In the genomic region with DNA sequence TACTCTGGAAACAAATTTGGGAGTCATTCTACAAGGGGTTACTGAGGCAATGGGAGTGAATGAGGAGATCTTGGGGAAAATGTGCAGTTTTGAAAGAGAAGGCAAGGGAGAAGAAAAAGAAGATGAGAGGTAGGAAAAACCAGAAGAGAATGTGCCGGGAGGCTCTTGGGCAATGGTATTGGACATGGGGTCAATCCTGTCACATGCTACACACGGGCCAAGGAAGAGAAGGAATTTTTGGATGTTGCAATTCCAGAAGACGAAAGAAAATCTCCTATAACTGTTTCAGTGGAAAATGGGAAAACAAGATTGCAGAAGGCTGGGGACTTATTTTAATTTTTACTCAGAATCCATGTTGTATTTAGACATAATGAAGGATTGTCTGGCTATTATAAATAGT, we compare ENCODE assay signal across 24 cellular contexts.
"Had no signal": no experiment of that assay in that cellular context is flagged by ENCODE, and none has a peak within 500 bp of the region (broad histone marks: within the 10 kb centered on the region; RNA-seq: fewer than 3 reads in every experiment).

No MANE protein-coding gene starts in this region.

- DNase-seq: colonic mucosa; cortex of kidney; effector CD8-positive, alpha-beta T cell; effector memory CD8-positive, alpha-beta T cell; endodermal cell; erythroblast; esophagus squamous epithelium; foreskin fibroblast; foreskin melanocyte; gastrocnemius medialis; glutamatergic neuron; head of caudate nucleus; heart right ventricle; hippocampal formation; left cardiac atrium; left lung; left ventricle myocardium superior; lower lobe of right lung; mesenchymal stem cell; mucosa of descending colon; naive B cell had no signal

- H3K27me3 ChIP-seq: colonic mucosa, esophagus squamous epithelium, gastrocnemius medialis, heart right ventricle, left lung had no signal

- H3K36me3 Mint-ChIP-seq: naive B cell had no signal

- H3K27me3 Mint-ChIP-seq: dendritic cell treated with granulocyte-macrophage colony-stimulating factor and Interleukin-4, amounts not matched to agents 40 ng/mL and 50 ng/mL, for 4 days; effector memory CD8-positive, alpha-beta T cell had no signal

- H3K4me1 Mint-ChIP-seq: endodermal cell, mesothelial cell of epicardium, naive B cell had no signal

- ATAC-seq: effector memory CD8-positive, alpha-beta T cell; esophagus mucosa; heart right ventricle; left cardiac atrium; left lung; left ventricle myocardium superior; lower lobe of right lung; mucosa of descending colon had no signal

- H3K9me3 ChIP-seq: colonic mucosa, esophagus squamous epithelium, gastrocnemius medialis, left lung, lower lobe of right lung, mucosa of descending colon had no signal

- H3K4me1 ChIP-seq: colonic mucosa, esophagus squamous epithelium, gastrocnemius medialis, heart right ventricle, left lung, lower lobe of right lung had no signal

- H3K27ac Mint-ChIP-seq: dendritic cell treated with granulocyte-macrophage colony-stimulating factor and Interleukin-4, amounts not matched to agents 40 ng/mL and 50 ng/mL, for 4 days; effector memory CD8-positive, alpha-beta T cell; endodermal cell; mesothelial cell of epicardium had no signal

- H3K4me3 Mint-ChIP-seq: dendritic cell treated with granulocyte-macrophage colony-stimulating factor and Interleukin-4, amounts not matched to agents 40 ng/mL and 50 ng/mL, for 4 days; effector memory CD8-positive, alpha-beta T cell; endodermal cell; mesothelial cell of epicardium; naive B cell had no signal

- H3K36me3 ChIP-seq: colonic mucosa, esophagus squamous epithelium, gastrocnemius medialis, heart right ventricle, left lung, lower lobe of right lung had no signal

- H3K4me3 ChIP-seq: colonic mucosa, esophagus squamous epithelium, gastrocnemius medialis, heart right ventricle, left lung, lower lobe of right lung, mucosa of descending colon had no signal
